Comparison of ENCODE assay signal across 9 cellular contexts in genomic region chr13:114096811-114097503, GRCh38. TPM values are rescaled to one million over a fixed set of nuclear protein-coding genes. Genes with fewer than 3 reads are reported as not detected.
DNase-seq lines count a peak whose midpoint lies in the region; ATAC-seq and TF ChIP-seq lines count a peak whose summit lies in the region.
"Had no signal": no experiment of that assay in that cellular context is flagged by ENCODE, and none has a peak within 500 bp of the region (broad histone marks: within the 10 kb centered on the region; RNA-seq: fewer than 3 reads in every experiment).

No MANE protein-coding gene starts in this region.

- H3K4me1 ChIP-seq in cardiac muscle cell (ENCODE audit: low read depth) (peaks cover 29% of the 10 kb centered on the region), left ventricle myocardium inferior (peaks cover 34% of the 10 kb centered on the region), RWPE2 (ENCODE audit: insufficient read depth, poor library complexity, severe bottlenecking) (no peaks in the 10 kb centered on the region)

- H3K36me3 ChIP-seq in cardiac muscle cell: no peaks in the 10 kb centered on the region
- no peaks in the 10 kb centered on the region for H3K36me3 ChIP-seq in left ventricle myocardium inferior
- no peaks in the 10 kb centered on the region for H3K36me3 ChIP-seq in RWPE2 (ENCODE audit: low read depth)

- H3K27ac ChIP-seq in cardiac muscle cell: peak overlapping the region; percentile 43
- H3K27ac ChIP-seq in left ventricle myocardium inferior (replicated peaks): no peak overlapping the region
- H3K27ac ChIP-seq in RWPE2 (ENCODE audit: poor library complexity, severe bottlenecking): no peak overlapping the region
- peak overlapping the region; percentile 14 for H3K27ac ChIP-seq in temporal lobe (ENCODE audit: low read depth, low read length)

- intact Hi-C loops in left ventricle myocardium inferior (cut with micrococcal nuclease): no loop called here

- no peak for ATAC-seq in RWPE2 (ENCODE audit: low read depth)
- ATAC-seq in GM19035 (IDR thresholded peaks at IDR 0.05; ENCODE audit: unreplicated experiment): no peak
- ATAC-seq in HG02588 (IDR thresholded peaks at IDR 0.05; ENCODE audit: unreplicated experiment): no peak

- DNase-seq in cardiac muscle cell (ENCODE audit: low read depth in 1 of 2, low spot score in 1 of 2) (no peak), left ventricle myocardium inferior (no peak), RWPE2 (ENCODE audit: low spot score) (peak; percentile 49), left kidney (ENCODE audit: low read depth, low spot score) (peak; percentile 51), DMS153 (lab: John Stamatoyannopoulos, UW) (no peak)
- DNase-seq: NCI-H524 treated with DMSO at 0.1 percent for 48 hours had no signal

- TF ChIP-seq CTCF in cardiac muscle cell (IDR thresholded peaks at IDR 0.05; ENCODE audit: low read depth, low read length) (no peak), left ventricle myocardium inferior (IDR thresholded peaks at IDR 0.05; ENCODE audit: borderline replicate concordance) (no peak), RWPE2 (IDR thresholded peaks at IDR 0.05; ENCODE audit: poor library complexity, severe bottlenecking) (no peak)

- H3K4me3 ChIP-seq in cardiac muscle cell (no peak overlapping the region), left ventricle myocardium inferior (no peak overlapping the region), RWPE2 (ENCODE audit: severe bottlenecking) (no peak overlapping the region)

- H3K27me3 ChIP-seq in cardiac muscle cell (no peaks in the 10 kb centered on the region), left ventricle myocardium inferior (ENCODE audit: low read depth) (no peaks in the 10 kb centered on the region), RWPE2 (ENCODE audit: insufficient read depth, poor library complexity, severe bottlenecking) (no peaks in the 10 kb centered on the region)

- H3K9me3 ChIP-seq in cardiac muscle cell (ENCODE audit: low read depth) (no peaks in the 10 kb centered on the region), left ventricle myocardium inferior (replicated peaks) (peaks cover 20% of the 10 kb centered on the region), RWPE2 (ENCODE audit: severe bottlenecking) (peaks cover 6% of the 10 kb centered on the region)

RNA-seq across cellular contexts. Expression of gene RASA3, which starts 35.5 kb away (rescaled TPM):
- total RNA-seq in cardiac muscle cell: 18.1 and 26.0 TPM in 2 replicates
- 14.0 and 21.4 TPM in 2 replicates for polyA plus RNA-seq in cardiac muscle cell
- total RNA-seq in left ventricle myocardium inferior: 9.5 TPM
- total RNA-seq in temporal lobe: 13.3 TPM

Comparison
In these comparisons a context has a peak if more than half of its experiments do, and no peak if none do; other contexts are left out.
1. H3K27ac ChIP-seq: peak in cardiac muscle cell (single experiment) and temporal lobe (single experiment); none in left ventricle myocardium inferior (single experiment) and RWPE2 (single experiment).
2. DNase-seq: peak in RWPE2 (single experiment) and left kidney (single experiment); none in cardiac muscle cell (0 of 2), left ventricle myocardium inferior (single experiment) and DMS153 (single experiment).